1 cellular context compared by ENCODE assay signal in the genomic region with DNA sequence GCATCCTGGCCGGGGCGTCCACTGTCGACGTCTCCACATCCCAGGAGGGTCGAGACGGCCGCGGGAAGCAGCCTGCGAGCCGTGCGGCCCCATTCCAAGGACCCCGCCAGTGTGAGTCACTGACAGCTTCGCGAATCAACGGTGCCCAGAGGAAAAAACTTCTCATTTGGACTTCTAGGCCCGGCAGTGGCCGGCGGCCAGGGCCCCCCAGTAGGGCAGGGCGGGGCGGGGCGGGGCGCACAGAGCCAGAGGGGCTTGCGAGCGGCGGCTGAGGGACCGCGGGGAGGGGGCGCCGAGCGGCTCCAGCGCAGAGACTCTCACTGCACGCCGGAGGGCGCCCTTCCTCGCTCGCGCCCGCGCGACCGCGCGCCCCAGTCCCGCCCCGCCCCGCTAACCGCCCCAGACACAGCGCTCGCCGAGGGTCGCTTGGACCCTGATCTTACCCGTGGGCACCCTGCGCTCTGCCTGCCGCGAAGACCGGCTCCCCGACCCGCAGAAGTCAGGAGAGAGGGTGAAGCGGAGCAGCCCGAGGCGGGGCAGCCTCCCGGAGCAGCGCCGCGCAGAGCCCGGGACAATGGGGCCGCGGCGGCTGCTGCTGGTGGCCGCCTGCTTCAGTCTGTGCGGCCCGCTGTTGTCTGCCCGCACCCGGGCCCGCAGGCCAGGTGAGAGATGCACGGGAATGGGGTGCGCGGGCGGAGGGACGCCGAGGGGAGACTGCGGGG.
TF ChIP-seq lines count a peak whose summit lies in the region.

TSS of gene F2R (plus strand) at position 393 of the 722 bp plus-strand sequence. CDS start at position 575, 182 bp downstream.

TF ChIP-seq in HepG2, 621 proteins besides CTCF, POLR2A, EP300 and RAD21 (continued from another document and continues in another):
- TF ChIP-seq ZGPAT (CRISPR knock-in tag; IDR thresholded peaks at IDR 0.05) (peak; percentile 45; the same call in 1 of the 2 replicates), ZNF281 (CRISPR knock-in tag; IDR thresholded peaks at IDR 0.05; ENCODE audit: borderline replicate concordance) (no peak), SPEN (CRISPR knock-in tag; IDR thresholded peaks at IDR 0.05; ENCODE audit: low read depth) (no peak), ZNF180 (CRISPR knock-in tag; IDR thresholded peaks at IDR 0.05; ENCODE audit: borderline replicate concordance, low read depth) (no peak), ZFP62 (CRISPR knock-in tag; IDR thresholded peaks at IDR 0.05) (no peak), ZNF431 (CRISPR knock-in tag; IDR thresholded peaks at IDR 0.05; ENCODE audit: borderline replicate concordance, low read depth) (no peak), ZNF136 (CRISPR knock-in tag; IDR thresholded peaks at IDR 0.05; ENCODE audit: low read depth) (0 out of 2 replicates have a peak, but pooled peaks have one; percentile 1), SIX4 (CRISPR knock-in tag; IDR thresholded peaks at IDR 0.05) (no peak), PAWR (CRISPR knock-in tag; IDR thresholded peaks at IDR 0.05; ENCODE audit: borderline replicate concordance) (no peak), IRX3 (CRISPR knock-in tag; IDR thresholded peaks at IDR 0.05; ENCODE audit: borderline replicate concordance, low read depth) (peak; percentile 20; the same call in 1 of the 2 replicates), MTF1 (CRISPR knock-in tag; IDR thresholded peaks at IDR 0.05) (no peak), HIVEP1 (CRISPR knock-in tag; IDR thresholded peaks at IDR 0.05) (no peak), ZNF446 (CRISPR knock-in tag; IDR thresholded peaks at IDR 0.05) (peak; percentile 80; the same call in 1 of the 2 replicates), ZNF451 (CRISPR knock-in tag; IDR thresholded peaks at IDR 0.05) (no peak), ZNF878 (CRISPR knock-in tag; IDR thresholded peaks at IDR 0.05) (no peak), ZNF772 (CRISPR knock-in tag; IDR thresholded peaks at IDR 0.05) (no peak), ZNF34 (CRISPR knock-in tag; IDR thresholded peaks at IDR 0.05; ENCODE audit: borderline replicate concordance) (0 out of 2 replicates have a peak, but pooled peaks have one; percentile 82), ATRX (CRISPR knock-in tag; IDR thresholded peaks at IDR 0.05; ENCODE audit: borderline replicate concordance) (no peak), ZFY (CRISPR knock-in tag; IDR thresholded peaks at IDR 0.05) (peak; percentile 65; the same call in 1 of the 2 replicates), BCLAF1 (IDR thresholded peaks at IDR 0.05) (no peak), TCF12 (IDR thresholded peaks at IDR 0.05) (no peak), TCF12 (CRISPR knock-in tag; IDR thresholded peaks at IDR 0.05) (no peak), HNRNPLL (IDR thresholded peaks at IDR 0.05; ENCODE audit: low read depth, low read length, poor library complexity, severe bottlenecking) (peak; percentile 32), HOXA9 (CRISPR knock-in tag; IDR thresholded peaks at IDR 0.05; ENCODE audit: borderline replicate concordance) (peak; percentile 41; the same call in 1 of the 2 replicates), ZNF335 (CRISPR knock-in tag; IDR thresholded peaks at IDR 0.05) (no peak), GABPB1 (CRISPR knock-in tag; IDR thresholded peaks at IDR 0.05) (no peak; the same call in 1 of the 2 replicates), ZBTB44 (CRISPR knock-in tag; IDR thresholded peaks at IDR 0.05) (no peak), ZNF704 (CRISPR knock-in tag; IDR thresholded peaks at IDR 0.05; ENCODE audit: borderline replicate concordance) (no peak), ZNF253 (CRISPR knock-in tag; IDR thresholded peaks at IDR 0.05; ENCODE audit: borderline replicate concordance) (no peak), E2F1 (CRISPR knock-in tag; IDR thresholded peaks at IDR 0.05) (peak; percentile 55; the same call in 1 of the 2 replicates), SKI (IDR thresholded peaks at IDR 0.05; ENCODE audit: partially characterized antibody) (no peak), ZNF33B (CRISPR knock-in tag; IDR thresholded peaks at IDR 0.05) (no peak), ZFAT (CRISPR knock-in tag; conservative IDR thresholded peaks at IDR 0.05) (no peak), ZNF776 (CRISPR knock-in tag; IDR thresholded peaks at IDR 0.05) (no peak), ZNF264 (CRISPR knock-in tag; IDR thresholded peaks at IDR 0.05) (no peak)
- TF ChIP-seq, protein P1, sequence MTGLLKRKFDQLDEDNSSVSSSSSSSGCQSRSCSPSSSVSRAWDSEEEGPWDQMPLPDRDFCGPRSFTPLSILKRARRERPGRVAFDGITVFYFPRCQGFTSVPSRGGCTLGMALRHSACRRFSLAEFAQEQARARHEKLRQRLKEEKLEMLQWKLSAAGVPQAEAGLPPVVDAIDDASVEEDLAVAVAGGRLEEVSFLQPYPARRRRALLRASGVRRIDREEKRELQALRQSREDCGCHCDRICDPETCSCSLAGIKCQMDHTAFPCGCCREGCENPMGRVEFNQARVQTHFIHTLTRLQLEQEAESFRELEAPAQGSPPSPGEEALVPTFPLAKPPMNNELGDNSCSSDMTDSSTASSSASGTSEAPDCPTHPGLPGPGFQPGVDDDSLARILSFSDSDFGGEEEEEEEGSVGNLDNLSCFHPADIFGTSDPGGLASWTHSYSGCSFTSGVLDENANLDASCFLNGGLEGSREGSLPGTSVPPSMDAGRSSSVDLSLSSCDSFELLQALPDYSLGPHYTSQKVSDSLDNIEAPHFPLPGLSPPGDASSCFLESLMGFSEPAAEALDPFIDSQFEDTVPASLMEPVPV (CRISPR knock-in tag; IDR thresholded peaks at IDR 0.05): peak; percentile 64
- TF ChIP-seq, protein P2, sequence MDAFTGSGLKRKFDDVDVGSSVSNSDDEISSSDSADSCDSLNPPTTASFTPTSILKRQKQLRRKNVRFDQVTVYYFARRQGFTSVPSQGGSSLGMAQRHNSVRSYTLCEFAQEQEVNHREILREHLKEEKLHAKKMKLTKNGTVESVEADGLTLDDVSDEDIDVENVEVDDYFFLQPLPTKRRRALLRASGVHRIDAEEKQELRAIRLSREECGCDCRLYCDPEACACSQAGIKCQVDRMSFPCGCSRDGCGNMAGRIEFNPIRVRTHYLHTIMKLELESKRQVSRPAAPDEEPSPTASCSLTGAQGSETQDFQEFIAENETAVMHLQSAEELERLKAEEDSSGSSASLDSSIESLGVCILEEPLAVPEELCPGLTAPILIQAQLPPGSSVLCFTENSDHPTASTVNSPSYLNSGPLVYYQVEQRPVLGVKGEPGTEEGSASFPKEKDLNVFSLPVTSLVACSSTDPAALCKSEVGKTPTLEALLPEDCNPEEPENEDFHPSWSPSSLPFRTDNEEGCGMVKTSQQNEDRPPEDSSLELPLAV (CRISPR knock-in tag; conservative IDR thresholded peaks at IDR 0.05; ENCODE audit: low read depth): no peak
- TF ChIP-seq, protein P3, sequence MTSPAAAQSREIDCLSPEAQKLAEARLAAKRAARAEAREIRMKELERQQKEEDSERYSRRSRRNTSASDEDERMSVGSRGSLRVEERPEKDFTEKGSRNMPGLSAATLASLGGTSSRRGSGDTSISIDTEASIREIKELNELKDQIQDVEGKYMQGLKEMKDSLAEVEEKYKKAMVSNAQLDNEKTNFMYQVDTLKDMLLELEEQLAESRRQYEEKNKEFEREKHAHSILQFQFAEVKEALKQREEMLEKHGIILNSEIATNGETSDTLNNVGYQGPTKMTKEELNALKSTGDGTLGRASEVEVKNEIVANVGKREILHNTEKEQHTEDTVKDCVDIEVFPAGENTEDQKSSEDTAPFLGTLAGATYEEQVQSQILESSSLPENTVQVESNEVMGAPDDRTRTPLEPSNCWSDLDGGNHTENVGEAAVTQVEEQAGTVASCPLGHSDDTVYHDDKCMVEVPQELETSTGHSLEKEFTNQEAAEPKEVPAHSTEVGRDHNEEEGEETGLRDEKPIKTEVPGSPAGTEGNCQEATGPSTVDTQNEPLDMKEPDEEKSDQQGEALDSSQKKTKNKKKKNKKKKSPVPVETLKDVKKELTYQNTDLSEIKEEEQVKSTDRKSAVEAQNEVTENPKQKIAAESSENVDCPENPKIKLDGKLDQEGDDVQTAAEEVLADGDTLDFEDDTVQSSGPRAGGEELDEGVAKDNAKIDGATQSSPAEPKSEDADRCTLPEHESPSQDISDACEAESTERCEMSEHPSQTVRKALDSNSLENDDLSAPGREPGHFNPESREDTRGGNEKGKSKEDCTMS (CRISPR knock-in tag; conservative IDR thresholded peaks at IDR 0.05): no peak
